1 cellular context compared by ENCODE assay signal in genomic region chr20:50267866-50268219, GRCh38.
TF ChIP-seq lines count a peak whose summit lies in the region.

No MANE protein-coding gene starts in this region.

TF ChIP-seq in HepG2, 621 proteins besides CTCF, POLR2A, EP300 and RAD21 (continued from another document):
- no peak for TF ChIP-seq ZNF280D (CRISPR knock-in tag; IDR thresholded peaks at IDR 0.05)
- no peak for TF ChIP-seq GLMP (CRISPR knock-in tag; IDR thresholded peaks at IDR 0.05; ENCODE audit: borderline replicate concordance)
- no peak for TF ChIP-seq ZNF572 (CRISPR knock-in tag; IDR thresholded peaks at IDR 0.05)
- no peak for TF ChIP-seq NCOA1 (CRISPR knock-in tag; IDR thresholded peaks at IDR 0.05)
- no peak for TF ChIP-seq ZHX1 (CRISPR knock-in tag; IDR thresholded peaks at IDR 0.05; ENCODE audit: low read depth)
- TF ChIP-seq ELF3 (CRISPR knock-in tag; IDR thresholded peaks at IDR 0.05) = peak; percentile 12
- no peak for TF ChIP-seq MTF1 (CRISPR knock-in tag; IDR thresholded peaks at IDR 0.05)
- TF ChIP-seq CREBL2 (CRISPR knock-in tag; IDR thresholded peaks at IDR 0.05; ENCODE audit: borderline replicate concordance) = no peak
- TF ChIP-seq HOXD1 (CRISPR knock-in tag; IDR thresholded peaks at IDR 0.05) = no peak
- 0 out of 2 replicates have a peak, but pooled peaks have one; percentile 11 for TF ChIP-seq FOXP4 (CRISPR knock-in tag; IDR thresholded peaks at IDR 0.05)
- TF ChIP-seq ZBTB21 (CRISPR knock-in tag; IDR thresholded peaks at IDR 0.05) = no peak
- 0 out of 2 replicates have a peak, but pooled peaks have one; percentile 29 for TF ChIP-seq KAT8 (CRISPR knock-in tag; IDR thresholded peaks at IDR 0.05)
- TF ChIP-seq ISL2 (CRISPR knock-in tag; IDR thresholded peaks at IDR 0.05) = no peak
- no peak for TF ChIP-seq ZNF207 (IDR thresholded peaks at IDR 0.05; ENCODE audit: borderline replicate concordance)
- TF ChIP-seq ZNF772 (CRISPR knock-in tag; IDR thresholded peaks at IDR 0.05) = no peak; the same call in 1 of the 2 replicates
- TF ChIP-seq ZNF510 (CRISPR knock-in tag; IDR thresholded peaks at IDR 0.05; ENCODE audit: low read depth) = 0 out of 2 replicates have a peak, but pooled peaks have one; percentile 14
- no peak for TF ChIP-seq ZNF160 (CRISPR knock-in tag; IDR thresholded peaks at IDR 0.05)
- TF ChIP-seq SSRP1 (CRISPR knock-in tag; IDR thresholded peaks at IDR 0.05) = no peak
- no peak for TF ChIP-seq HNRNPH1 (optimal IDR thresholded peaks at IDR 0.05; ENCODE audit: low read depth, low read length)
- 0 out of 2 replicates have a peak, but pooled peaks have one; percentile 1 for TF ChIP-seq ZC3H13 (CRISPR knock-in tag; IDR thresholded peaks at IDR 0.05)
- TF ChIP-seq ZBTB39 (CRISPR knock-in tag; IDR thresholded peaks at IDR 0.05) = 0 out of 2 replicates have a peak, but pooled peaks have one; percentile 8
- no peak for TF ChIP-seq ADNP (CRISPR knock-in tag; IDR thresholded peaks at IDR 0.05)
- no peak for TF ChIP-seq ZNF512B (CRISPR knock-in tag; IDR thresholded peaks at IDR 0.05; ENCODE audit: borderline replicate concordance)
- no peak for TF ChIP-seq GPN1 (CRISPR knock-in tag; IDR thresholded peaks at IDR 0.05; ENCODE audit: borderline replicate concordance)
- no peak; the same call in 1 of the 2 replicates for TF ChIP-seq KDM2A (CRISPR knock-in tag; IDR thresholded peaks at IDR 0.05; ENCODE audit: borderline replicate concordance, low read depth)
- TF ChIP-seq ZNF546 (CRISPR knock-in tag; conservative IDR thresholded peaks at IDR 0.05) = 0 out of 2 replicates have a peak, but pooled peaks have one; percentile 28
- no peak; the same call in 1 of the 2 replicates for TF ChIP-seq PAXIP1 (CRISPR knock-in tag; conservative IDR thresholded peaks at IDR 0.05)
- TF ChIP-seq TEF (CRISPR knock-in tag; IDR thresholded peaks at IDR 0.05) = no peak
- TF ChIP-seq TRAFD1 (CRISPR knock-in tag; IDR thresholded peaks at IDR 0.05; ENCODE audit: borderline replicate concordance) = no peak
- TF ChIP-seq ZBTB46 (CRISPR knock-in tag; IDR thresholded peaks at IDR 0.05; ENCODE audit: borderline replicate concordance) = no peak
TF ChIP-seq in HepG2: peak in this region for 31.
